Comparison of ENCODE assay signal across 8 cellular contexts in the genomic region with DNA sequence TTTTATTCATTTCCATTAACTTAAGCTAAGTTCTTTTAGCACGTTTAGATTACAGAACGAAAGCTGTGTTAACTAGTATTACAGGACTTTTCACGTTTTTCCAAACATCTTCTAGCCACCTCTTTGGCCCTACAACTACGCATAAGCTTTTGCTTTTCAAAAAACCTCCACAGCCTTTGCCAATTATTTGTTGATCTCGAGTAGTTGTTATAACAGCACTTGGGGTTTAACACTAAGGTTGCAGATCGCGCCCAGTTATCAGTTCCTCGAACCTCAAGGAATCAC. TPM values are rescaled to one million over a fixed set of nuclear protein-coding genes. Genes with fewer than 3 reads are reported as not detected.
DNase-seq lines count a peak whose midpoint lies in the region; ATAC-seq and TF ChIP-seq lines count a peak whose summit lies in the region.

No MANE protein-coding gene starts in this region.

- peaks cover 0 to 25% of the 10 kb centered on the region in 2 donors for H3K36me3 Mint-ChIP-seq in CD4-positive, alpha-beta memory T cell

- no peaks in the 10 kb centered on the region for H3K27me3 ChIP-seq in CD4-positive, alpha-beta memory T cell (ENCODE audit: insufficient read depth, low read length)
- no peaks in the 10 kb centered on the region for H3K27me3 ChIP-seq in psoas muscle (ENCODE audit: insufficient read depth in 3 of 3, low read length in 2 of 3)

- H3K4me1 ChIP-seq in CD4-positive, alpha-beta memory T cell (ENCODE audit: insufficient read depth, low read length) = peaks cover 45% of the 10 kb centered on the region
- H3K4me1 ChIP-seq in psoas muscle = peaks cover 14% of the 10 kb centered on the region

- no peaks in the 10 kb centered on the region for H3K9me3 Mint-ChIP-seq in CD4-positive, alpha-beta memory T cell

- intact Hi-C loops in CD4-positive, alpha-beta memory T cell (cut with micrococcal nuclease) = loop anchor here (1.0 to 10.0 kb wide), 5 partner anchors 31 to 1244 kb away; a partner anchor contains a TSS
- intact Hi-C loops in psoas muscle (cut with DNase I) = loop anchor here in 1 of 2 donors (2.0 kb wide), 1 partner anchor 31 kb away; a partner anchor contains a TSS

- WGBS in psoas muscle, 3 donors = 4 to 6% (median 6%) methylated on average over 8 of the region's 8 CpGs

- H3K27ac Mint-ChIP-seq in CD4-positive, alpha-beta memory T cell = no peak overlapping the region

- H3K36me3 ChIP-seq in CD4-positive, alpha-beta memory T cell (ENCODE audit: insufficient read depth, low read length) = peaks cover 4% of the 10 kb centered on the region
- H3K36me3 ChIP-seq in psoas muscle (ENCODE audit: insufficient read depth in 1 of 2, low read depth in 1 of 2) = no peaks in the 10 kb centered on the region

- no peaks in the 10 kb centered on the region for H3K27me3 Mint-ChIP-seq in CD4-positive, alpha-beta memory T cell

- CTCF ChIA-PET in CD4-positive, alpha-beta memory T cell (lab: Charles Lee; ENCODE audit: partially characterized antibody) = interaction anchor here (1.4 to 2.3 kb wide), 2 partner anchors 31 to 34 kb away, joined by 4 to 10 read pairs; a partner anchor contains a TSS
- CTCF ChIA-PET in RWPE1 (lab: Yijun Ruan, JAX) = interaction anchor here (1.1 to 1.8 kb wide), 3 partner anchors 13 to 32 kb away, joined by 3 to 5 read pairs (median 3); no protein-coding TSS in a partner anchor

- TF ChIP-seq CTCF in RWPE1 (conservative IDR thresholded peaks at IDR 0.05; ENCODE audit: low read depth) (no peak), fibroblast of villous mesenchyme (IDR thresholded peaks at IDR 0.05; ENCODE audit: insufficient read depth, low read depth, low read length) (no peak), psoas muscle (IDR thresholded peaks at IDR 0.05) (no peak)

- H3K4me3 Mint-ChIP-seq in CD4-positive, alpha-beta memory T cell = no peak overlapping the region

- peak overlapping the region; percentile 59 to 71 for H3K4me3 ChIP-seq in CD4-positive, alpha-beta memory T cell (ENCODE audit: low read length in 2 of 2)
- H3K4me3 ChIP-seq in fibroblast of villous mesenchyme (ENCODE audit: low read depth, low read length) = peak overlapping the region; percentile 94
- peak overlapping the region; percentile 75 for H3K4me3 ChIP-seq in psoas muscle

- ATAC-seq in psoas muscle = peak in 2 of 4 donors; percentile 1 to 26
- ATAC-seq in GM18907 (IDR thresholded peaks at IDR 0.05; ENCODE audit: unreplicated experiment) = no peak
- no peak for ATAC-seq in HG03442 (IDR thresholded peaks at IDR 0.05; ENCODE audit: unreplicated experiment)

- peak overlapping the region; percentile 90 for H3K27ac ChIP-seq in CD4-positive, alpha-beta memory T cell (ENCODE audit: low read depth, low read length)
- H3K27ac ChIP-seq in RWPE1 (peak overlapping the region; percentile 93), psoas muscle (peak overlapping the region; percentile 94)

- DNase-seq in CD4-positive, alpha-beta memory T cell = no peak
- DNase-seq in RWPE1 (ENCODE audit: low spot score) = no peak
- no peak for DNase-seq in fibroblast of villous mesenchyme (ENCODE audit: low read depth)
- no peak for DNase-seq in psoas muscle
- DNase-seq in NCI-H2029 treated with DMSO at 0.1 percent for 48 hours (lab: John Stamatoyannopoulos, UW) = no peak
- no peak for DNase-seq in NCI-H510A (lab: John Stamatoyannopoulos, UW)

- no peaks in the 10 kb centered on the region for H3K9me3 ChIP-seq in CD4-positive, alpha-beta memory T cell (ENCODE audit: control insufficient read depth in 1 of 2, low read length in 2 of 2)
- H3K9me3 ChIP-seq in psoas muscle = no peaks in the 10 kb centered on the region

- POLR2A ChIA-PET in CD4-positive, alpha-beta memory T cell (lab: Charles Lee; ENCODE audit: partially characterized antibody) = interaction anchor here (0.7 to 3.8 kb wide), 18 partner anchors 8 to 1705 kb away, joined by 3 to 88 read pairs (median 6); a partner anchor contains a TSS
- POLR2A ChIA-PET in RWPE1 (lab: Yijun Ruan, JAX; ENCODE audit: low non-redundant PET) = interaction anchor here (1.5 kb wide), 1 partner anchor 31 kb away, joined by 5 read pairs; a partner anchor contains a TSS

- peaks cover 21 to 44% (median 27%) of the 10 kb centered on the region in 4 donors for H3K4me1 Mint-ChIP-seq in CD4-positive, alpha-beta memory T cell

RNA-seq across cellular contexts. Expression of a gene that starts 0.5 kb away (rescaled TPM):
- total RNA-seq in CD4-positive, alpha-beta memory T cell = 100 to 1,000 TPM; 143 to 149 TPM
- polyA plus RNA-seq in CD4-positive, alpha-beta memory T cell = 10 to 100 TPM; 28.1 to 63.5 TPM
- 33.8 and 44.0 TPM in 2 replicates for total RNA-seq in fibroblast of villous mesenchyme
- 10 to 100 TPM; 31.1 to 50.2 (median 41.0) TPM for total RNA-seq in psoas muscle
- 10 to 100 TPM; 19.2 to 48.9 (median 34.4) TPM for polyA plus RNA-seq in psoas muscle

RNA-seq across cellular contexts. Expression of a gene that starts 31.0 kb away (rescaled TPM):
- 10 to 100 TPM; 18.7 to 21.5 TPM for total RNA-seq in CD4-positive, alpha-beta memory T cell
- polyA plus RNA-seq in CD4-positive, alpha-beta memory T cell = 10 to 100 TPM in 1 of 2 donors, 1 to 10 TPM in 1; 4.5 to 11.0 TPM
- total RNA-seq in fibroblast of villous mesenchyme (20.3 and 21.6 TPM in 2 replicates), psoas muscle (10 to 100 TPM; 15.4 to 17.9 (median 17.6) TPM)
- polyA plus RNA-seq in psoas muscle = 10 to 100 TPM in 2 of 3 donors, 1 to 10 TPM in 1; 5.3 to 17.4 (median 10.4) TPM
